9 cellular contexts compared by ENCODE assay signal in genomic region chr2:17813742-17814458, GRCh38. TPM values are rescaled to one million over a fixed set of nuclear protein-coding genes. Genes with fewer than 3 reads are reported as not detected.
DNase-seq lines count a peak whose midpoint lies in the region; ATAC-seq and TF ChIP-seq lines count a peak whose summit lies in the region.
"Had no signal": no experiment of that assay in that cellular context is flagged by ENCODE, and none has a peak within 500 bp of the region (broad histone marks: within the 10 kb centered on the region; RNA-seq: fewer than 3 reads in every experiment).

No MANE protein-coding gene starts in this region.

- H3K4me1 Mint-ChIP-seq in type B pancreatic cell (ENCODE audit: unreplicated experiment), result peaks cover 5% of the 10 kb centered on the region

- peak; percentile 80 to 91 for DNase-seq in NCI-H524 (lab: John Stamatoyannopoulos, UW)
- DNase-seq in hepatocyte (ENCODE audit: low spot score), result no peak
- DNase-seq in NCI-H146 treated with DMSO at 0.1 percent for 48 hours (lab: John Stamatoyannopoulos, UW; ENCODE audit: unreplicated experiment), result no peak
- DNase-seq in cortex of kidney (lab: John Stamatoyannopoulos, UW), result no peak
- no peak for DNase-seq in NCI-H2107 treated with DMSO at 0.1 percent for 48 hours (lab: John Stamatoyannopoulos, UW; ENCODE audit: unreplicated experiment)
- DNase-seq in type B pancreatic cell (ENCODE audit: extremely low spot score, unreplicated experiment), result no peak

- no peaks in the 10 kb centered on the region for H4K20me1 ChIP-seq in hepatocyte (ENCODE audit: insufficient read depth, poor library complexity, severe bottlenecking)

- no peaks in the 10 kb centered on the region for H3K9me3 ChIP-seq in hepatocyte (ENCODE audit: low read depth)

- 90% methylated on average over 5 of the region's 5 CpGs for WGBS in hepatocyte (ENCODE audit: low lambda C conversion rate, missing lambda C conversion rate)

- no peak overlapping the region for H3K27ac Mint-ChIP-seq in type B pancreatic cell

- no peaks in the 10 kb centered on the region for H3K36me3 Mint-ChIP-seq in type B pancreatic cell

- no peaks in the 10 kb centered on the region for H3K36me3 ChIP-seq in hepatocyte (replicated peaks; ENCODE audit: insufficient read depth, low read depth)

- peak overlapping the region; percentile 51 for H3K27ac ChIP-seq in hepatocyte

- no peaks in the 10 kb centered on the region for H3K9me2 ChIP-seq in hepatocyte (replicated peaks; ENCODE audit: insufficient read depth)

- H3K4me2 ChIP-seq in hepatocyte, result no peak overlapping the region

- H3K9me3 Mint-ChIP-seq in type B pancreatic cell, result no peaks in the 10 kb centered on the region

- H3K27me3 ChIP-seq in hepatocyte, result no peaks in the 10 kb centered on the region

- no peak overlapping the region for H2AFZ ChIP-seq in hepatocyte

- no peak overlapping the region for H3K4me3 ChIP-seq in hepatocyte

- no peak overlapping the region for H3K4me3 Mint-ChIP-seq in type B pancreatic cell

- no peak for TF ChIP-seq CTCF in hepatocyte (IDR thresholded peaks at IDR 0.05; ENCODE audit: poor library complexity)
- TF ChIP-seq CTCF in type B pancreatic cell (conservative IDR thresholded peaks at IDR 0.05), result no peak

- peaks cover 4% of the 10 kb centered on the region for H3K27me3 Mint-ChIP-seq in type B pancreatic cell

- H3K4me1 ChIP-seq in hepatocyte (ENCODE audit: insufficient read depth), result no peaks in the 10 kb centered on the region

- ATAC-seq in GM18520 (IDR thresholded peaks at IDR 0.05; ENCODE audit: unreplicated experiment) (peak; percentile 80), HG02759 (IDR thresholded peaks at IDR 0.05; ENCODE audit: unreplicated experiment) (peak; percentile 90)

- no peaks in the 10 kb centered on the region for H3K79me2 ChIP-seq in hepatocyte

RNA-seq across cellular contexts. Expression of gene MSGN1, which starts 2.4 kb away (rescaled TPM):
- not detected in 2 replicates for total RNA-seq in hepatocyte
- polyA plus RNA-seq in hepatocyte, result not detected in 2 replicates
- not detected in 2 replicates for total RNA-seq in type B pancreatic cell (ENCODE audit: low replicate concordance)
- total RNA-seq: M059J had no signal

RNA-seq across cellular contexts. Expression of gene GEN1, which starts 60.0 kb away (rescaled TPM):
- 8.6 and 15.7 TPM in 2 replicates for total RNA-seq in hepatocyte
- polyA plus RNA-seq in hepatocyte, result 2.7 and 3.2 TPM in 2 replicates
- 14.6 and 21.9 TPM in 2 replicates for total RNA-seq in type B pancreatic cell (ENCODE audit: low replicate concordance)

Comparison
In these comparisons a context has a peak if more than half of its experiments do, and no peak if none do; other contexts are left out.
1. DNase-seq: peak in NCI-H524 (2 of 2); none in hepatocyte (single experiment), NCI-H146 treated with DMSO at 0.1 percent for 48 hours (single experiment), cortex of kidney (single experiment), NCI-H2107 treated with DMSO at 0.1 percent for 48 hours (single experiment) and type B pancreatic cell (single experiment).